1 cellular context compared by ENCODE assay signal in the genomic region with DNA sequence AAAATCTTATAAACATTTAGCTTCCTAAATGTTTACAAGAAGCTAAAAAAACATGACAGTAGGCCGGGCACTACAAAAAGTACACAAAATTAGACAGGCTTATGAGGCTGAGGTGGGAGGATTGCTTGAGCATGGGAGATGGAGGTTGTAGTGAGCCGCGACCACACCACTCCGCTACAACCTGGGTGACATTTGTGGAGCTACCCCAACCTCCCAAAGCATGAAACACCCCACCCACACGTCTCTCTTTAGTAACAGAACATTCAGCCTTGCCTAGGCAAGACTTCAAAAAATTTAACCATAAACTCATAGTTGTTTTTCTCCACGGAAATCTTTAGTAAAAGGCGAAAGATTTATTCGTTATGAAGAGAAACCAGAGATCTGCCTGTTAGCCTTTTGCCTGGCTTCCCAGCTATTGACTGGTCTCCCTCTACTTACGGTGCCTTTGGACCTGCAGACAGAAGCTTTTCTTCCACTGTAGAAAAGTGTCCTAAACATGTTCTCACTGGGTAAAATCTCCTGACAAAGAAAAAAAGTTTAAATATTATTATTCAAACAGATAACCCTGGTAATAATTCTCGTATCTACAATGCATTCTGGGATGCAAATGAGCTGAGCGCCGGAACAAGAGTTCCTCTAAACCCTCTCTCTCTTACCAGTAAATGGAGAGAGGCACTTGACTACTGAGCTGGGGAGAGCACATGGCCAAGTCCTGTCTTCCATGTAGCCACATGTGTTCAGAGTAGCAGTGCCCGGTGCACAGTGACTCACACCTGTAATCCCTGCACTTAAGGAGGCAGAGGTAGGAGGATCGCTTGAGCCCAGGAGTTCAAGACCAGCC.
TF ChIP-seq lines count a peak whose summit lies in the region.

No MANE protein-coding gene starts in this region.

TF ChIP-seq in HepG2, 621 proteins besides CTCF, POLR2A, EP300 and RAD21 (continued from another document and continues in another):
- TF ChIP-seq, protein P1, sequence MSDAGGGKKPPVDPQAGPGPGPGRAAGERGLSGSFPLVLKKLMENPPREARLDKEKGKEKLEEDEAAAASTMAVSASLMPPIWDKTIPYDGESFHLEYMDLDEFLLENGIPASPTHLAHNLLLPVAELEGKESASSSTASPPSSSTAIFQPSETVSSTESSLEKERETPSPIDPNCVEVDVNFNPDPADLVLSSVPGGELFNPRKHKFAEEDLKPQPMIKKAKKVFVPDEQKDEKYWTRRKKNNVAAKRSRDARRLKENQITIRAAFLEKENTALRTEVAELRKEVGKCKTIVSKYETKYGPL (CRISPR knock-in tag; IDR thresholded peaks at IDR 0.05), result no peak
- TF ChIP-seq TCF12 (IDR thresholded peaks at IDR 0.05) (no peak), TCF12 (CRISPR knock-in tag; IDR thresholded peaks at IDR 0.05) (no peak), ZNF567 (CRISPR knock-in tag; IDR thresholded peaks at IDR 0.05; ENCODE audit: borderline replicate concordance) (no peak), ZNF709 (CRISPR knock-in tag; IDR thresholded peaks at IDR 0.05) (no peak; the same call in 1 of the 2 replicates), SOX6 (IDR thresholded peaks at IDR 0.05) (no peak), SOX6 (CRISPR knock-in tag; IDR thresholded peaks at IDR 0.05) (peak; percentile 37; the same call in 1 of the 2 replicates), HNRNPLL (IDR thresholded peaks at IDR 0.05; ENCODE audit: low read depth, low read length, poor library complexity, severe bottlenecking) (no peak), ZNF274 (CRISPR knock-in tag; IDR thresholded peaks at IDR 0.05) (no peak), KAT8 (CRISPR knock-in tag; IDR thresholded peaks at IDR 0.05) (peak; percentile 70), ZNF101 (CRISPR knock-in tag; IDR thresholded peaks at IDR 0.05; ENCODE audit: borderline replicate concordance, low read depth) (no peak; the same call in 1 of the 2 replicates), SMARCE1 (IDR thresholded peaks at IDR 0.05; ENCODE audit: borderline replicate concordance) (no peak), HMG20B (CRISPR knock-in tag; conservative IDR thresholded peaks at IDR 0.05) (peak; percentile 75), KDM5A (IDR thresholded peaks at IDR 0.05; ENCODE audit: borderline replicate concordance, low read length) (no peak), ZNF432 (CRISPR knock-in tag; IDR thresholded peaks at IDR 0.05; ENCODE audit: borderline replicate concordance) (no peak), ZNF10 (CRISPR knock-in tag; IDR thresholded peaks at IDR 0.05; ENCODE audit: borderline replicate concordance, low read depth) (no peak), ASH2L (IDR thresholded peaks at IDR 0.05; ENCODE audit: insufficient read length, low read depth, low read length) (peak; percentile 37), ZNF235 (CRISPR knock-in tag; IDR thresholded peaks at IDR 0.05; ENCODE audit: borderline replicate concordance) (no peak), ZNF816 (CRISPR knock-in tag; IDR thresholded peaks at IDR 0.05; ENCODE audit: borderline replicate concordance) (no peak; the same call in 1 of the 2 replicates), NFIB (CRISPR knock-in tag; IDR thresholded peaks at IDR 0.05; ENCODE audit: borderline replicate concordance) (no peak), SAP130 (CRISPR knock-in tag; IDR thresholded peaks at IDR 0.05; ENCODE audit: low read depth) (peak; percentile 56), IRF2 (CRISPR knock-in tag; IDR thresholded peaks at IDR 0.05) (peak; percentile 75), ZNF530 (CRISPR knock-in tag; IDR thresholded peaks at IDR 0.05; ENCODE audit: low read depth) (no peak), POGZ (CRISPR knock-in tag; IDR thresholded peaks at IDR 0.05) (no peak), XRCC5 (optimal IDR thresholded peaks at IDR 0.05; ENCODE audit: low read length) (no peak), RNF2 (conservative IDR thresholded peaks at IDR 0.05; ENCODE audit: low read depth) (no peak)
- TF ChIP-seq, protein P2, sequence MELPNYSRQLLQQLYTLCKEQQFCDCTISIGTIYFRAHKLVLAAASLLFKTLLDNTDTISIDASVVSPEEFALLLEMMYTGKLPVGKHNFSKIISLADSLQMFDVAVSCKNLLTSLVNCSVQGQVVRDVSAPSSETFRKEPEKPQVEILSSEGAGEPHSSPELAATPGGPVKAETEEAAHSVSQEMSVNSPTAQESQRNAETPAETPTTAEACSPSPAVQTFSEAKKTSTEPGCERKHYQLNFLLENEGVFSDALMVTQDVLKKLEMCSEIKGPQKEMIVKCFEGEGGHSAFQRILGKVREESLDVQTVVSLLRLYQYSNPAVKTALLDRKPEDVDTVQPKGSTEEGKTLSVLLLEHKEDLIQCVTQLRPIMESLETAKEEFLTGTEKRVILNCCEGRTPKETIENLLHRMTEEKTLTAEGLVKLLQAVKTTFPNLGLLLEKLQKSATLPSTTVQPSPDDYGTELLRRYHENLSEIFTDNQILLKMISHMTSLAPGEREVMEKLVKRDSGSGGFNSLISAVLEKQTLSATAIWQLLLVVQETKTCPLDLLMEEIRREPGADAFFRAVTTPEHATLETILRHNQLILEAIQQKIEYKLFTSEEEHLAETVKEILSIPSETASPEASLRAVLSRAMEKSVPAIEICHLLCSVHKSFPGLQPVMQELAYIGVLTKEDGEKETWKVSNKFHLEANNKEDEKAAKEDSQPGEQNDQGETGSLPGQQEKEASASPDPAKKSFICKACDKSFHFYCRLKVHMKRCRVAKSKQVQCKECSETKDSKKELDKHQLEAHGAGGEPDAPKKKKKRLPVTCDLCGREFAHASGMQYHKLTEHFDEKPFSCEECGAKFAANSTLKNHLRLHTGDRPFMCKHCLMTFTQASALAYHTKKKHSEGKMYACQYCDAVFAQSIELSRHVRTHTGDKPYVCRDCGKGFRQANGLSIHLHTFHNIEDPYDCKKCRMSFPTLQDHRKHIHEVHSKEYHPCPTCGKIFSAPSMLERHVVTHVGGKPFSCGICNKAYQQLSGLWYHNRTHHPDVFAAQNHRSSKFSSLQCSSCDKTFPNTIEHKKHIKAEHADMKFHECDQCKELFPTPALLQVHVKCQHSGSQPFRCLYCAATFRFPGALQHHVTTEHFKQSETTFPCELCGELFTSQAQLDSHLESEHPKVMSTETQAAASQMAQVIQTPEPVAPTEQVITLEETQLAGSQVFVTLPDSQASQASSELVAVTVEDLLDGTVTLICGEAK (IDR thresholded peaks at IDR 0.05), result no peak
- TF ChIP-seq, protein P2 (CRISPR knock-in tag; IDR thresholded peaks at IDR 0.05), result no peak
- TF ChIP-seq, protein P3, sequence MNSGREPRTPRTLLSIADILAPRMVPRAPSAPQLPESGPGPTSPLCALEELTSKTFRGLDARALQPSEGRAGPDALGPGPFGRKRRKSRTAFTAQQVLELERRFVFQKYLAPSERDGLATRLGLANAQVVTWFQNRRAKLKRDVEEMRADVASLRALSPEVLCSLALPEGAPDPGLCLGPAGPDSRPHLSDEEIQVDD (CRISPR knock-in tag; IDR thresholded peaks at IDR 0.05; ENCODE audit: borderline replicate concordance), result no peak
- TF ChIP-seq, protein P4, sequence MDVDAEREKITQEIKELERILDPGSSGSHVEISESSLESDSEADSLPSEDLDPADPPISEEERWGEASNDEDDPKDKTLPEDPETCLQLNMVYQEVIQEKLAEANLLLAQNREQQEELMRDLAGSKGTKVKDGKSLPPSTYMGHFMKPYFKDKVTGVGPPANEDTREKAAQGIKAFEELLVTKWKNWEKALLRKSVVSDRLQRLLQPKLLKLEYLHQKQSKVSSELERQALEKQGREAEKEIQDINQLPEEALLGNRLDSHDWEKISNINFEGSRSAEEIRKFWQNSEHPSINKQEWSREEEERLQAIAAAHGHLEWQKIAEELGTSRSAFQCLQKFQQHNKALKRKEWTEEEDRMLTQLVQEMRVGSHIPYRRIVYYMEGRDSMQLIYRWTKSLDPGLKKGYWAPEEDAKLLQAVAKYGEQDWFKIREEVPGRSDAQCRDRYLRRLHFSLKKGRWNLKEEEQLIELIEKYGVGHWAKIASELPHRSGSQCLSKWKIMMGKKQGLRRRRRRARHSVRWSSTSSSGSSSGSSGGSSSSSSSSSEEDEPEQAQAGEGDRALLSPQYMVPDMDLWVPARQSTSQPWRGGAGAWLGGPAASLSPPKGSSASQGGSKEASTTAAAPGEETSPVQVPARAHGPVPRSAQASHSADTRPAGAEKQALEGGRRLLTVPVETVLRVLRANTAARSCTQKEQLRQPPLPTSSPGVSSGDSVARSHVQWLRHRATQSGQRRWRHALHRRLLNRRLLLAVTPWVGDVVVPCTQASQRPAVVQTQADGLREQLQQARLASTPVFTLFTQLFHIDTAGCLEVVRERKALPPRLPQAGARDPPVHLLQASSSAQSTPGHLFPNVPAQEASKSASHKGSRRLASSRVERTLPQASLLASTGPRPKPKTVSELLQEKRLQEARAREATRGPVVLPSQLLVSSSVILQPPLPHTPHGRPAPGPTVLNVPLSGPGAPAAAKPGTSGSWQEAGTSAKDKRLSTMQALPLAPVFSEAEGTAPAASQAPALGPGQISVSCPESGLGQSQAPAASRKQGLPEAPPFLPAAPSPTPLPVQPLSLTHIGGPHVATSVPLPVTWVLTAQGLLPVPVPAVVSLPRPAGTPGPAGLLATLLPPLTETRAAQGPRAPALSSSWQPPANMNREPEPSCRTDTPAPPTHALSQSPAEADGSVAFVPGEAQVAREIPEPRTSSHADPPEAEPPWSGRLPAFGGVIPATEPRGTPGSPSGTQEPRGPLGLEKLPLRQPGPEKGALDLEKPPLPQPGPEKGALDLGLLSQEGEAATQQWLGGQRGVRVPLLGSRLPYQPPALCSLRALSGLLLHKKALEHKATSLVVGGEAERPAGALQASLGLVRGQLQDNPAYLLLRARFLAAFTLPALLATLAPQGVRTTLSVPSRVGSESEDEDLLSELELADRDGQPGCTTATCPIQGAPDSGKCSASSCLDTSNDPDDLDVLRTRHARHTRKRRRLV (CRISPR knock-in tag; IDR thresholded peaks at IDR 0.05), result peak; percentile 100
- TF ChIP-seq, protein P5, sequence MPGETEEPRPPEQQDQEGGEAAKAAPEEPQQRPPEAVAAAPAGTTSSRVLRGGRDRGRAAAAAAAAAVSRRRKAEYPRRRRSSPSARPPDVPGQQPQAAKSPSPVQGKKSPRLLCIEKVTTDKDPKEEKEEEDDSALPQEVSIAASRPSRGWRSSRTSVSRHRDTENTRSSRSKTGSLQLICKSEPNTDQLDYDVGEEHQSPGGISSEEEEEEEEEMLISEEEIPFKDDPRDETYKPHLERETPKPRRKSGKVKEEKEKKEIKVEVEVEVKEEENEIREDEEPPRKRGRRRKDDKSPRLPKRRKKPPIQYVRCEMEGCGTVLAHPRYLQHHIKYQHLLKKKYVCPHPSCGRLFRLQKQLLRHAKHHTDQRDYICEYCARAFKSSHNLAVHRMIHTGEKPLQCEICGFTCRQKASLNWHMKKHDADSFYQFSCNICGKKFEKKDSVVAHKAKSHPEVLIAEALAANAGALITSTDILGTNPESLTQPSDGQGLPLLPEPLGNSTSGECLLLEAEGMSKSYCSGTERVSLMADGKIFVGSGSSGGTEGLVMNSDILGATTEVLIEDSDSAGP (CRISPR knock-in tag; IDR thresholded peaks at IDR 0.05; ENCODE audit: borderline replicate concordance), result no peak; the same call in 1 of the 2 replicates
- TF ChIP-seq, protein P6, sequence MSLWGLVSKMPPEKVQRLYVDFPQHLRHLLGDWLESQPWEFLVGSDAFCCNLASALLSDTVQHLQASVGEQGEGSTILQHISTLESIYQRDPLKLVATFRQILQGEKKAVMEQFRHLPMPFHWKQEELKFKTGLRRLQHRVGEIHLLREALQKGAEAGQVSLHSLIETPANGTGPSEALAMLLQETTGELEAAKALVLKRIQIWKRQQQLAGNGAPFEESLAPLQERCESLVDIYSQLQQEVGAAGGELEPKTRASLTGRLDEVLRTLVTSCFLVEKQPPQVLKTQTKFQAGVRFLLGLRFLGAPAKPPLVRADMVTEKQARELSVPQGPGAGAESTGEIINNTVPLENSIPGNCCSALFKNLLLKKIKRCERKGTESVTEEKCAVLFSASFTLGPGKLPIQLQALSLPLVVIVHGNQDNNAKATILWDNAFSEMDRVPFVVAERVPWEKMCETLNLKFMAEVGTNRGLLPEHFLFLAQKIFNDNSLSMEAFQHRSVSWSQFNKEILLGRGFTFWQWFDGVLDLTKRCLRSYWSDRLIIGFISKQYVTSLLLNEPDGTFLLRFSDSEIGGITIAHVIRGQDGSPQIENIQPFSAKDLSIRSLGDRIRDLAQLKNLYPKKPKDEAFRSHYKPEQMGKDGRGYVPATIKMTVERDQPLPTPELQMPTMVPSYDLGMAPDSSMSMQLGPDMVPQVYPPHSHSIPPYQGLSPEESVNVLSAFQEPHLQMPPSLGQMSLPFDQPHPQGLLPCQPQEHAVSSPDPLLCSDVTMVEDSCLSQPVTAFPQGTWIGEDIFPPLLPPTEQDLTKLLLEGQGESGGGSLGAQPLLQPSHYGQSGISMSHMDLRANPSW (CRISPR knock-in tag; IDR thresholded peaks at IDR 0.05; ENCODE audit: borderline replicate concordance), result peak; percentile 95
- TF ChIP-seq, protein P7, sequence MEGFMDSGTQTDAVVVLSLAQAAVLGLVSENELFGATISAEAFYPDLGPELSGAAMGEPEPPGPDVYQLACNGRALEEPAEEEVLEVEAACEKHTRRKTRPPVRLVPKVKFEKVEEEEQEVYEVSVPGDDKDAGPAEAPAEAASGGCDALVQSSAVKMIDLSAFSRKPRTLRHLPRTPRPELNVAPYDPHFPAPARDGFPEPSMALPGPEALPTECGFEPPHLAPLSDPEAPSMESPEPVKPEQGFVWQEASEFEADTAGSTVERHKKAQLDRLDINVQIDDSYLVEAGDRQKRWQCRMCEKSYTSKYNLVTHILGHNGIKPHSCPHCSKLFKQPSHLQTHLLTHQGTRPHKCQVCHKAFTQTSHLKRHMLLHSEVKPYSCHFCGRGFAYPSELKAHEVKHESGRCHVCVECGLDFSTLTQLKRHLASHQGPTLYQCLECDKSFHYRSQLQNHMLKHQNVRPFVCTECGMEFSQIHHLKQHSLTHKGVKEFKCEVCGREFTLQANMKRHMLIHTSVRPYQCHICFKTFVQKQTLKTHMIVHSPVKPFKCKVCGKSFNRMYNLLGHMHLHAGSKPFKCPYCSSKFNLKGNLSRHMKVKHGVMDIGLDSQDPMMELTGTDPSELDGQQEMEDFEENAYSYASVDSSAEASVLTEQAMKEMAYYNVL (CRISPR knock-in tag; IDR thresholded peaks at IDR 0.05; ENCODE audit: borderline replicate concordance), result no peak
